ENCODE assay signal across 10 cellular contexts in genomic region chr7:135164357-135165021, GRCh38. TPM values are rescaled to one million over a fixed set of nuclear protein-coding genes. Genes with fewer than 3 reads are reported as not detected.
DNase-seq lines count a peak whose midpoint lies in the region; ATAC-seq and TF ChIP-seq lines count a peak whose summit lies in the region.
"Had no signal": no experiment of that assay in that cellular context is flagged by ENCODE, and none has a peak within 500 bp of the region (broad histone marks: within the 10 kb centered on the region; RNA-seq: fewer than 3 reads in every experiment).

No MANE protein-coding gene starts in this region.

- H3K27ac ChIP-seq in DND-41 (ENCODE audit: low read length) = no peak overlapping the region

- peaks cover 42% of the 10 kb centered on the region for H3K4me1 Mint-ChIP-seq in neural crest cell

- H3K79me2 ChIP-seq in DND-41 (ENCODE audit: insufficient read depth, low read length) = peaks cover 23% of the 10 kb centered on the region

- TF ChIP-seq CTCF in DND-41 (IDR thresholded peaks at IDR 0.05; ENCODE audit: borderline replicate concordance, extremely low read depth, low read length, poor library complexity, severe bottlenecking) = no peak
- TF ChIP-seq CTCF in NB4 (IDR thresholded peaks at IDR 0.05; ENCODE audit: low read depth, low read length) = no peak
- TF ChIP-seq CTCF in epithelial cell of esophagus (IDR thresholded peaks at IDR 0.05; ENCODE audit: insufficient read depth, low read depth, low read length, missing control alignments) = peak; percentile 1
- TF ChIP-seq CTCF in neural crest cell (conservative IDR thresholded peaks at IDR 0.05) = no peak

- H3K4me3 ChIP-seq in DND-41 (ENCODE audit: low read depth in 1 of 2, low read length in 2 of 2) (no peak overlapping the region), NB4 (ENCODE audit: low read depth, low read length) (no peak overlapping the region), epithelial cell of esophagus (ENCODE audit: low read length) (no peak overlapping the region)

- no peak overlapping the region for H3K27ac Mint-ChIP-seq in neural crest cell (ENCODE audit: unreplicated experiment)

- H3K27me3 Mint-ChIP-seq in neural crest cell (ENCODE audit: low read depth) = no peaks in the 10 kb centered on the region

- H3K9ac ChIP-seq in DND-41 (ENCODE audit: low read depth, low read length) = no peak overlapping the region

- peak overlapping the region; percentile 47 for H3K4me3 Mint-ChIP-seq in neural crest cell

- H3K36me3 Mint-ChIP-seq in neural crest cell (ENCODE audit: low read depth) = peaks cover 63% of the 10 kb centered on the region

- peaks cover 54% of the 10 kb centered on the region for H3K36me3 ChIP-seq in DND-41 (ENCODE audit: insufficient read depth, low read length)

- no peak for DNase-seq in DND-41
- peak; percentile 16 for DNase-seq in NB4 (ENCODE audit: low read depth)
- DNase-seq in epithelial cell of esophagus (ENCODE audit: low read depth) = no peak
- DNase-seq in neural crest cell (ENCODE audit: low read depth, low spot score) = no peak
- no peak for DNase-seq in T-helper 9 cell
- DNase-seq in NCI-H1048 (lab: John Stamatoyannopoulos, UW) = no peak
- no peak for DNase-seq in inferior parietal cortex (ENCODE audit: extremely low spot score)
- DNase-seq in AML-193 (lab: John Stamatoyannopoulos, UW) = no peak
- DNase-seq: DMS79, NCI-H526 treated with DMSO at 0.1 percent for 48 hours had no signal

- H2AFZ ChIP-seq in DND-41 (ENCODE audit: low read depth, low read length) = no peak overlapping the region

- no peaks in the 10 kb centered on the region for H3K9me3 ChIP-seq in DND-41 (ENCODE audit: insufficient read depth, low read length, severe bottlenecking)

- H4K20me1 ChIP-seq in DND-41 (ENCODE audit: insufficient read depth, low read length) = peaks cover 10% of the 10 kb centered on the region; the same call in 1 of the 2 replicates

- peaks cover 33% of the 10 kb centered on the region for H3K4me1 ChIP-seq in DND-41 (ENCODE audit: insufficient read depth, low read length)

- H3K27me3 ChIP-seq in DND-41 (ENCODE audit: insufficient read depth, low read length, poor library complexity) = no peaks in the 10 kb centered on the region

- H3K9me3 Mint-ChIP-seq in neural crest cell = peaks cover 13% of the 10 kb centered on the region

- ATAC-seq in DND-41 (ENCODE audit: insufficient read depth, low read depth) = peak; percentile 17; the same call in 2 of the 3 replicates

- no peak overlapping the region for H3K4me2 ChIP-seq in DND-41 (ENCODE audit: insufficient read depth, low read length)

- no peak for TF ChIP-seq POLR2A in NB4 (IDR thresholded peaks at IDR 0.05; ENCODE audit: extremely low read depth, insufficient read length)

RNA-seq across cellular contexts. Expression of gene CYREN, which starts 6.0 kb away (rescaled TPM):
- 70.4 and 75.5 TPM in 2 replicates for total RNA-seq in neural crest cell

RNA-seq across cellular contexts. Expression of gene TMEM140, which starts 16.6 kb away (rescaled TPM):
- total RNA-seq in neural crest cell = 0.12 TPM in 1 of 2 replicates, not detected in the other

RNA-seq across cellular contexts. Expression of gene WDR91, which starts 46.8 kb away (rescaled TPM):
- 14.5 and 15.2 TPM in 2 replicates for total RNA-seq in neural crest cell
